17 cellular contexts compared by ENCODE assay signal in genomic region chr1:196527941-196528340, GRCh38.
"Had no signal": no experiment of that assay in that cellular context is flagged by ENCODE, and none has a peak within 500 bp of the region (broad histone marks: within the 10 kb centered on the region; RNA-seq: fewer than 3 reads in every experiment).

No MANE protein-coding gene starts in this region.

- H3K27me3 Mint-ChIP-seq: naive B cell had no signal

- H3K36me3 ChIP-seq: right atrium auricular region, thyroid gland, uterus had no signal

- H3K4me3 Mint-ChIP-seq: naive B cell had no signal

- H3K27me3 ChIP-seq: right atrium auricular region, thyroid gland, uterus had no signal

- DNase-seq: activated CD4-positive, alpha-beta T cell treated with anti-CD3 and anti-CD28 coated beads for 1 hour; activated CD4-positive, alpha-beta T cell treated with anti-CD3 and anti-CD28 coated beads, Interleukin-2, amount 50 U/mL, for 48 hours; activated CD8-positive, alpha-beta memory T cell treated with anti-CD3 and anti-CD28 coated beads, Interleukin-2, amount 50 U/mL, for 48 hours; activated naive CD4-positive, alpha-beta T cell treated with Interleukin-2 at 50 U/mL for 16 hours; caudate nucleus; effector CD8-positive, alpha-beta T cell; glutamatergic neuron; left colon; naive B cell; stimulated activated CD4-positive, alpha-beta T cell treated with anti-CD3 and anti-CD28 coated beads, Interleukin-4, amount 100 ng/mL, for 4 hours; T-helper 9 cell; thyroid gland; uterus had no signal

- H3K4me1 ChIP-seq: right atrium auricular region, thyroid gland, uterus had no signal

- H3K27ac Mint-ChIP-seq: naive B cell had no signal

- H3K9me3 ChIP-seq: right atrium auricular region, thyroid gland, uterus had no signal

- H3K4me3 ChIP-seq: coronary artery, lung, right atrium auricular region, skin epidermis, thyroid gland, uterus had no signal

- H3K4me1 Mint-ChIP-seq: naive B cell had no signal

- H3K36me3 Mint-ChIP-seq: naive B cell had no signal

- ATAC-seq: left colon had no signal
